1 cellular context compared by ENCODE assay signal in the genomic region with DNA sequence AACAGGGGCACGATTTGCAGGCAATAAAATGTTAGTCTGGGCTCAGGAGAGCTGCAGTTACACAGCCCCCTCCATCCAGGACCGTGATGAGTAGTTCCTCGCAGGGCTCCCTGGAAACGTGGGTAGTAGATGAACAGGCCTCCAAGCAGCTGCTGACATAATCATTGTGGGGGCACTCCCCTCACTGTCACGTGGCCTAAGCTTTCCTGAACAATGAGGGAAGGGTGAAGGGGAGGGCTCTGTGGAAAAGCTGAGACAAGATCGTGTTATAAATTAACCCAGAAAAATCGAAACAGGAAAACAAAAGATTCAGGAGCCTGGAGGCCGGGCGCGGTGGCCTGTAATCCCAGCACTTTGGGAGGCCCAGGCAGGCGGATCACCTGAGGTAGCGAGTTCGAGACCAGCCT.
A peak's percentile ranks its signal among the peaks of the same experiment; 100 is the strongest.
TF ChIP-seq lines count a peak whose summit lies in the region.

No MANE protein-coding gene starts in this region.

TF ChIP-seq in K562, 482 proteins besides CTCF, POLR2A, EP300 and RAD21:
- TF ChIP-seq, protein P1, sequence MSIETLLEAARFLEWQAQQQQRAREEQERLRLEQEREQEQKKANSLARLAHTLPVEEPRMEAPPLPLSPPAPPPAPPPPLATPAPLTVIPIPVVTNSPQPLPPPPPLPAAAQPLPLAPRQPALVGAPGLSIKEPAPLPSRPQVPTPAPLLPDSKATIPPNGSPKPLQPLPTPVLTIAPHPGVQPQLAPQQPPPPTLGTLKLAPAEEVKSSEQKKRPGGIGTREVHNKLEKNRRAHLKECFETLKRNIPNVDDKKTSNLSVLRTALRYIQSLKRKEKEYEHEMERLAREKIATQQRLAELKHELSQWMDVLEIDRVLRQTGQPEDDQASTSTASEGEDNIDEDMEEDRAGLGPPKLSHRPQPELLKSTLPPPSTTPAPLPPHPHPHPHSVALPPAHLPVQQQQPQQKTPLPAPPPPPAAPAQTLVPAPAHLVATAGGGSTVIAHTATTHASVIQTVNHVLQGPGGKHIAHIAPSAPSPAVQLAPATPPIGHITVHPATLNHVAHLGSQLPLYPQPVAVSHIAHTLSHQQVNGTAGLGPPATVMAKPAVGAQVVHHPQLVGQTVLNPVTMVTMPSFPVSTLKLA (conservative IDR thresholded peaks at IDR 0.05) = peak; percentile 38 to 54
- TF ChIP-seq EGR1 (conservative IDR thresholded peaks at IDR 0.05) (peak; percentile 32), ZNF589 (CRISPR knock-in tag; IDR thresholded peaks at IDR 0.05; ENCODE audit: low read depth) (no peak), SMAD2 (IDR thresholded peaks at IDR 0.05; ENCODE audit: low read depth, low read length) (no peak), CAMTA2 (CRISPR knock-in tag; conservative IDR thresholded peaks at IDR 0.05) (no peak), ZNF184 (CRISPR knock-in tag; IDR thresholded peaks at IDR 0.05) (no peak), CSDE1 (IDR thresholded peaks at IDR 0.05) (no peak), CREM (IDR thresholded peaks at IDR 0.05; ENCODE audit: low read depth) (peak; percentile 44; the same call in 1 of the 2 replicates), ETV5 (CRISPR knock-in tag; IDR thresholded peaks at IDR 0.05; ENCODE audit: low read depth) (no peak), EP400 (IDR thresholded peaks at IDR 0.05) (0 out of 2 replicates have a peak, but pooled peaks have one; percentile 21), SOX6 (IDR thresholded peaks at IDR 0.05) (peak; percentile 22; the same call in 1 of the 2 replicates), ZFX (CRISPR knock-in tag; IDR thresholded peaks at IDR 0.05) (0 out of 2 replicates have a peak, but pooled peaks have one; percentile 20), RAD51 (IDR thresholded peaks at IDR 0.05; ENCODE audit: borderline replicate concordance, low read depth) (peak; percentile 86), ZBTB7A (IDR thresholded peaks at IDR 0.05; ENCODE audit: borderline replicate concordance, control insufficient read depth, low read depth, low read length) (0 out of 2 replicates have a peak, but pooled peaks have one; percentile 12), MYBL2 (IDR thresholded peaks at IDR 0.05; ENCODE audit: low read depth) (no peak), MYBL2 (CRISPR knock-in tag; IDR thresholded peaks at IDR 0.05; ENCODE audit: borderline replicate concordance) (no peak), MYC (IDR thresholded peaks at IDR 0.05; ENCODE audit: low read depth, low read length) (0 out of 2 replicates have a peak, but pooled peaks have one; percentile 23), MYC (CRISPR knock-in tag; IDR thresholded peaks at IDR 0.05; ENCODE audit: borderline replicate concordance, low read depth) (no peak), KDM5B (IDR thresholded peaks at IDR 0.05; ENCODE audit: insufficient replicate concordance, low read depth, low read length) (peak; percentile 31), L3MBTL2 (IDR thresholded peaks at IDR 0.05) (peak; percentile 24; the same call in 1 of the 2 replicates), RBM39 (optimal IDR thresholded peaks at IDR 0.05; ENCODE audit: low read depth, low read length) (no peak), JUND (IDR thresholded peaks at IDR 0.05; ENCODE audit: borderline replicate concordance, low read depth, low read length) (peak; percentile 39; the same call in 1 of the 2 replicates), JUND (tag; IDR thresholded peaks at IDR 0.05; ENCODE audit: borderline replicate concordance, low read depth, low read length) (no peak; the same call in 2 of the 3 replicates), RNF2 (IDR thresholded peaks at IDR 0.05) (no peak), SRSF9 (IDR thresholded peaks at IDR 0.05; ENCODE audit: borderline replicate concordance, low read depth, low read length) (no peak), MEIS2 (IDR thresholded peaks at IDR 0.05; ENCODE audit: partially characterized antibody) (peak; percentile 22), CBFA2T2 (conservative IDR thresholded peaks at IDR 0.05) (peak; percentile 41; the same call in 1 of the 2 replicates), BHLHE40 (IDR thresholded peaks at IDR 0.05; ENCODE audit: low read length) (peak; percentile 51)
- TF ChIP-seq, protein P2, sequence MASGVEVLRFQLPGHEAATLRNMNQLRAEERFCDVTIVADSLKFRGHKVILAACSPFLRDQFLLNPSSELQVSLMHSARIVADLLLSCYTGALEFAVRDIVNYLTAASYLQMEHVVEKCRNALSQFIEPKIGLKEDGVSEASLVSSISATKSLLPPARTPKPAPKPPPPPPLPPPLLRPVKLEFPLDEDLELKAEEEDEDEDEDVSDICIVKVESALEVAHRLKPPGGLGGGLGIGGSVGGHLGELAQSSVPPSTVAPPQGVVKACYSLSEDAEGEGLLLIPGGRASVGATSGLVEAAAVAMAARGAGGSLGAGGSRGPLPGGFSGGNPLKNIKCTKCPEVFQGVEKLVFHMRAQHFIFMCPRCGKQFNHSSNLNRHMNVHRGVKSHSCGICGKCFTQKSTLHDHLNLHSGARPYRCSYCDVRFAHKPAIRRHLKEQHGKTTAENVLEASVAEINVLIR (CRISPR knock-in tag; IDR thresholded peaks at IDR 0.05) = no peak
- TF ChIP-seq, protein P3, sequence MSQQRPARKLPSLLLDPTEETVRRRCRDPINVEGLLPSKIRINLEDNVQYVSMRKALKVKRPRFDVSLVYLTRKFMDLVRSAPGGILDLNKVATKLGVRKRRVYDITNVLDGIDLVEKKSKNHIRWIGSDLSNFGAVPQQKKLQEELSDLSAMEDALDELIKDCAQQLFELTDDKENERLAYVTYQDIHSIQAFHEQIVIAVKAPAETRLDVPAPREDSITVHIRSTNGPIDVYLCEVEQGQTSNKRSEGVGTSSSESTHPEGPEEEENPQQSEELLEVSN (IDR thresholded peaks at IDR 0.05; ENCODE audit: borderline replicate concordance in 1 of 2, extremely low read depth in 1 of 2, insufficient read depth in 1 of 2, insufficient read length in 1 of 2, low read depth in 1 of 2, low read length in 1 of 2, poor library complexity in 1 of 2, severe bottlenecking in 1 of 2) = peak; percentile 21 to 22
- TF ChIP-seq, protein P4, sequence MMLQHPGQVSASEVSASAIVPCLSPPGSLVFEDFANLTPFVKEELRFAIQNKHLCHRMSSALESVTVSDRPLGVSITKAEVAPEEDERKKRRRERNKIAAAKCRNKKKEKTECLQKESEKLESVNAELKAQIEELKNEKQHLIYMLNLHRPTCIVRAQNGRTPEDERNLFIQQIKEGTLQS (IDR thresholded peaks at IDR 0.05) = peak; percentile 42; the same call in 1 of the 2 replicates
- TF ChIP-seq, protein P4 (CRISPR knock-in tag; conservative IDR thresholded peaks at IDR 0.05) = no peak
- TF ChIP-seq, protein P5, sequence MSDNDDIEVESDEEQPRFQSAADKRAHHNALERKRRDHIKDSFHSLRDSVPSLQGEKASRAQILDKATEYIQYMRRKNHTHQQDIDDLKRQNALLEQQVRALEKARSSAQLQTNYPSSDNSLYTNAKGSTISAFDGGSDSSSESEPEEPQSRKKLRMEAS (CRISPR knock-in tag; IDR thresholded peaks at IDR 0.05) = 0 out of 2 replicates have a peak, but pooled peaks have one; percentile 25
- TF ChIP-seq, protein P6, sequence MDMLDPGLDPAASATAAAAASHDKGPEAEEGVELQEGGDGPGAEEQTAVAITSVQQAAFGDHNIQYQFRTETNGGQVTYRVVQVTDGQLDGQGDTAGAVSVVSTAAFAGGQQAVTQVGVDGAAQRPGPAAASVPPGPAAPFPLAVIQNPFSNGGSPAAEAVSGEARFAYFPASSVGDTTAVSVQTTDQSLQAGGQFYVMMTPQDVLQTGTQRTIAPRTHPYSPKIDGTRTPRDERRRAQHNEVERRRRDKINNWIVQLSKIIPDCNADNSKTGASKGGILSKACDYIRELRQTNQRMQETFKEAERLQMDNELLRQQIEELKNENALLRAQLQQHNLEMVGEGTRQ (CRISPR knock-in tag; IDR thresholded peaks at IDR 0.05) = peak; percentile 87
- TF ChIP-seq, protein P7, sequence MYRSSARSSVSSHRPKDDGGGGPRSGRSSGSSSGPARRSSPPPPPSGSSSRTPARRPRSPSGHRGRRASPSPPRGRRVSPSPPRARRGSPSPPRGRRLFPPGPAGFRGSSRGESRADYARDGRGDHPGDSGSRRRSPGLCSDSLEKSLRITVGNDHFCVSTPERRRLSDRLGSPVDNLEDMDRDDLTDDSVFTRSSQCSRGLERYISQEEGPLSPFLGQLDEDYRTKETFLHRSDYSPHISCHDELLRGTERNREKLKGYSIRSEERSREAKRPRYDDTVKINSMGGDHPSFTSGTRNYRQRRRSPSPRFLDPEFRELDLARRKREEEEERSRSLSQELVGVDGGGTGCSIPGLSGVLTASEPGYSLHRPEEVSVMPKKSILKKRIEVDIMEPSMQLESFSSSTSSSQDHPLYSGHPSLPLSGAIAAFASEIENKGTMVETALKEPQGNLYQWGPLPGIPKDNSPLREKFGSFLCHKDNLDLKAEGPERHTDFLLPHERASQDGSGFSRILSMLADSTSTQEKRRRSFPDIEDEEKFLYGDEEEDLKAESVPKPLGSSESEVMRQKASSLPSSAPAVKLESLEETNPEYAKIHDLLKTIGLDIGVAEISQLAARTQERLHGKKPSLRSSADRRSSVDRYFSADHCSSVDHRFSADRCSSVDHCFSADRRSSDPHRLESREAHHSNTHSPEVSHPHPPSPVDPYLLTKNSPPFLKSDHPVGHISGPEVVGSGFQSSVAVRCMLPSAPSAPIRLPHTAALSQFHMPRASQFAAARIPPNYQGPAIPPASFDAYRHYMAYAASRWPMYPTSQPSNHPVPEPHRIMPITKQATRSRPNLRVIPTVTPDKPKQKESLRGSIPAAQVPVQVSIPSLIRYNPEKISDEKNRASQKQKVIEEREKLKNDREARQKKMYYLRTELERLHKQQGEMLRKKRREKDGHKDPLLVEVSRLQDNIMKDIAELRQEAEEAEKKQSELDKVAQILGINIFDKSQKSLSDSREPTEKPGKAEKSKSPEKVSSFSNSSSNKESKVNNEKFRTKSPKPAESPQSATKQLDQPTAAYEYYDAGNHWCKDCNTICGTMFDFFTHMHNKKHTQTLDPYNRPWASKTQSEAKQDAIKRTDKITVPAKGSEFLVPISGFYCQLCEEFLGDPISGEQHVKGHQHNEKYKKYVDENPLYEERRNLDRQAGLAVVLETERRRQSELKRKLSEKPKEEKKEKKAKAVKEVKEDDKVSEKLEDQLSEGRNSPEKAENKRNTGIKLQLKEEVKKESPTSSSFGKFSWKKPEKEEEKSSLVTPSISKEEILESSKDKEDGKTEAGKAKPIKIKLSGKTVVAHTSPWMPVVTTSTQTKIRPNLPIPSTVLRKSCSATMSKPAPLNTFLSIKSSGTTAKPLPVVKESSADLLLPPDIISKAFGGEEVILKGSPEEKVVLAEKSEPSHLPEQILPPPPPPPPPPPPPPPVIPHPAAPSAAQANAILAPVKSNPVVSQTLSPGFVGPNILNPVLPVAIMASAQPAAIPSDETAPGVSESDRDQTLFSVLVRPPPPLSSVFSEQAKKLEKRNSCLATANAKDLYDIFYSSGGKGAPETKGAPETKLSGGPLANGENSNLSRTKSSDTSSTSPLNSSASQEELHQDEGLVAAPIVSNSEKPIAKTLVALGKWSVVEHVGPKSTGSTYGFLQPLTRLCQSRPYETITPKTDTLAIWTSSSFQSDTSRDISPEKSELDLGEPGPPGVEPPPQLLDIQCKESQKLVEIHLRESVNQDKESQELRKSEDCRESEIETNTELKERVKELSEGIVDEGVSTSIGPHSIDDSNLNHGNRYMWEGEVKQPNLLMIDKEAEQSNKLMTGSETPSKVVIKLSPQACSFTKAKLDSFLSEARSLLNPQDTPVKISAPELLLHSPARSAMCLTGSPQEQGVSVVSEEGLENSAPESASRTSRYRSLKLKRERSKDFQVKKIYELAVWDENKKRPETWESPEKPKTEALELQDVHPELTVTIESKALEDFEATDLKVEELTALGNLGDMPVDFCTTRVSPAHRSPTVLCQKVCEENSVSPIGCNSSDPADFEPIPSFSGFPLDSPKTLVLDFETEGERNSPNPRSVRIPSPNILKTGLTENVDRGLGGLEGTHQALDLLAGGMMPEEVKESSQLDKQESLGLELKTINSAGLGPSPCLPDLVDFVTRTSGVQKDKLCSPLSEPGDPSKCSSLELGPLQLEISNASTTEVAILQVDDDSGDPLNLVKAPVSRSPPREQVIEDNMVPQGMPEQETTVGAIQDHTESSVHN (IDR thresholded peaks at IDR 0.05; ENCODE audit: borderline replicate concordance in 1 of 2, low read depth in 1 of 2) = peak in 1 of 2 experiments; percentile 16; a peak in 1 of 4 replicates
- TF ChIP-seq, protein P8, sequence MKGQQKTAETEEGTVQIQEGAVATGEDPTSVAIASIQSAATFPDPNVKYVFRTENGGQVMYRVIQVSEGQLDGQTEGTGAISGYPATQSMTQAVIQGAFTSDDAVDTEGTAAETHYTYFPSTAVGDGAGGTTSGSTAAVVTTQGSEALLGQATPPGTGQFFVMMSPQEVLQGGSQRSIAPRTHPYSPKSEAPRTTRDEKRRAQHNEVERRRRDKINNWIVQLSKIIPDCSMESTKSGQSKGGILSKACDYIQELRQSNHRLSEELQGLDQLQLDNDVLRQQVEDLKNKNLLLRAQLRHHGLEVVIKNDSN (CRISPR knock-in tag; IDR thresholded peaks at IDR 0.05) = peak; percentile 87
- TF ChIP-seq, protein P9, sequence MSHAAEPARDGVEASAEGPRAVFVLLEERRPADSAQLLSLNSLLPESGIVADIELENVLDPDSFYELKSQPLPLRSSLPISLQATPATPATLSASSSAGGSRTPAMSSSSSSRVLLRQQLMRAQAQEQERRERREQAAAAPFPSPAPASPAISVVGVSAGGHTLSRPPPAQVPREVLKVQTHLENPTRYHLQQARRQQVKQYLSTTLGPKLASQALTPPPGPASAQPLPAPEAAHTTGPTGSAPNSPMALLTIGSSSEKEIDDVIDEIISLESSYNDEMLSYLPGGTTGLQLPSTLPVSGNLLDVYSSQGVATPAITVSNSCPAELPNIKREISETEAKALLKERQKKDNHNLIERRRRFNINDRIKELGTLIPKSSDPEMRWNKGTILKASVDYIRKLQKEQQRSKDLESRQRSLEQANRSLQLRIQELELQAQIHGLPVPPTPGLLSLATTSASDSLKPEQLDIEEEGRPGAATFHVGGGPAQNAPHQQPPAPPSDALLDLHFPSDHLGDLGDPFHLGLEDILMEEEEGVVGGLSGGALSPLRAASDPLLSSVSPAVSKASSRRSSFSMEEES (CRISPR knock-in tag; IDR thresholded peaks at IDR 0.05) = peak; percentile 53; the same call in 1 of the 2 replicates
